ENCODE assay signal across 8 cellular contexts in genomic region chr4:140252144-140252741, GRCh38.
DNase-seq lines count a peak whose midpoint lies in the region; ATAC-seq and TF ChIP-seq lines count a peak whose summit lies in the region.

No MANE protein-coding gene starts in this region.

- H3K9ac ChIP-seq in BLaER1 = peak overlapping the region; percentile 85

- H3K9me3 Mint-ChIP-seq in effector memory CD8-positive, alpha-beta T cell = no peaks in the 10 kb centered on the region

- DNase-seq in Peyer's patch = peak in 2 of 3 donors; percentile 56 to 57
- peak in 1 of 3 experiments; percentile 3 for DNase-seq in effector memory CD8-positive, alpha-beta T cell
- no peak for DNase-seq in A172 (ENCODE audit: low spot score)

- H3K4me1 ChIP-seq in BLaER1 = peaks cover 24% of the 10 kb centered on the region
- peaks cover 0 to 14% (median 0%) of the 10 kb centered on the region in 4 donors for H3K4me1 ChIP-seq in Peyer's patch
- H3K4me1 ChIP-seq in muscle layer of duodenum (ENCODE audit: control insufficient read depth in 1 of 2, insufficient read depth in 2 of 2, low read length in 2 of 2) = peaks cover 0 to 14% of the 10 kb centered on the region in 2 donors

- no peak for TF ChIP-seq POLR2A in Peyer's patch (IDR thresholded peaks at IDR 0.05)

- peak overlapping the region; percentile 88 for H3K27ac ChIP-seq in BLaER1
- peak overlapping the region; percentile 52 to 86 (median 78) for H3K27ac ChIP-seq in Peyer's patch
- peak overlapping the region; percentile 62 for H3K27ac ChIP-seq in muscle layer of duodenum (ENCODE audit: low read length)

- H3K4me3 ChIP-seq in BLaER1 (peak overlapping the region; percentile 72), Peyer's patch (peak overlapping the region; percentile 41 to 77 (median 64)), muscle layer of duodenum (ENCODE audit: low read depth in 1 of 2, low read length in 2 of 2) (peak overlapping the region; percentile 26 to 64)

- H3K27me3 ChIP-seq in BLaER1 (no peaks in the 10 kb centered on the region), Peyer's patch (no peaks in the 10 kb centered on the region), muscle layer of duodenum (ENCODE audit: low read depth, low read length) (no peaks in the 10 kb centered on the region)

- H3K4me1 Mint-ChIP-seq in effector memory CD8-positive, alpha-beta T cell (ENCODE audit: low read depth in 2 of 2) = peaks cover 0 to 6% of the 10 kb centered on the region in 2 donors

- H3K9me3 ChIP-seq in BLaER1 (no peaks in the 10 kb centered on the region), Peyer's patch (no peaks in the 10 kb centered on the region), muscle layer of duodenum (ENCODE audit: control insufficient read depth in 1 of 2, low read length in 2 of 2) (no peaks in the 10 kb centered on the region)

- ATAC-seq in HG02623 (IDR thresholded peaks at IDR 0.05; ENCODE audit: unreplicated experiment) (peak; percentile 9), HG02885 (IDR thresholded peaks at IDR 0.05; ENCODE audit: poor library complexity, unreplicated experiment) (no peak), GM18907 (IDR thresholded peaks at IDR 0.05; ENCODE audit: unreplicated experiment) (no peak)
- no peak for ATAC-seq in effector memory CD8-positive, alpha-beta T cell (replicated peaks)

- H3K27ac Mint-ChIP-seq in effector memory CD8-positive, alpha-beta T cell = no peak overlapping the region

- H3K27me3 Mint-ChIP-seq in effector memory CD8-positive, alpha-beta T cell = peaks cover 37 to 50% of the 10 kb centered on the region in 2 donors

- H4K20me1 ChIP-seq in BLaER1 = no peaks in the 10 kb centered on the region

- H3K4me2 ChIP-seq in BLaER1 = peak overlapping the region; percentile 89

- H3K4me3 Mint-ChIP-seq in effector memory CD8-positive, alpha-beta T cell = peak overlapping the region; percentile 65 to 67

- peak in 1 of 6 experiments; percentile 16 for TF ChIP-seq CTCF in Peyer's patch (IDR thresholded peaks at IDR 0.05)

- H3K36me3 Mint-ChIP-seq in effector memory CD8-positive, alpha-beta T cell (ENCODE audit: insufficient read depth) = no peaks in the 10 kb centered on the region

- no peaks in the 10 kb centered on the region for H3K36me3 ChIP-seq in BLaER1
- H3K36me3 ChIP-seq in Peyer's patch = no peaks in the 10 kb centered on the region
- no peaks in the 10 kb centered on the region for H3K36me3 ChIP-seq in muscle layer of duodenum (ENCODE audit: control insufficient read depth in 1 of 2, insufficient read depth in 2 of 2, low read length in 2 of 2)
